Comparison of ENCODE assay signal across 1 cellular context in the genomic region with DNA sequence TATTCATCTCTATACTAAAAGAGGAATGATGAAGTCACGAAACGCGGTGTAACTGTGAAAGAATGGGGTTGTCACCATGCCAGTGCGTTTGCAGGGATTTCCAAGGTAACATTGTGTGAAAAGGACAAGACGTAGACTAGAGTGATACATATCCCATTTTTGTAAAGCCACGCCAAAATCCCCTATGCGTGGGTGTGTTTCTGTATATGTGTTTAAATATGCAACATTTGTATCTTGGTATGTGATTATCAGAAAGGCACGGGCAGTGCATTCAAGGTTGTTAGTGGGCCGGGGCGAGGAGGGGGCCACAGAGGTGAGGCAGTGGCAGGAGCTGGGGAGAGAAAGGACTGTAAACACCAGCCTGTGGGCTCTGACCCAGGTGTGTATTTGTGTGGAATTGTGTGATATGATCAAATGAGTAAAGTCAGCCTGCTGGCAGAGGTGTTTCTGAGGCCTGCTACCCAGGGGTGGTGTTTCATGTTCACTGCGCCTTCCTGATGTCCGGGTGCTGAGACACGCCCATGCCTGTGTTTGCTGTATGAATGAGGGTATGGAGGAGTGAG.
TF ChIP-seq lines count a peak whose summit lies in the region.

No MANE protein-coding gene starts in this region.

TF ChIP-seq in GM12878, 131 proteins besides CTCF, POLR2A, EP300 and RAD21 (continued from another document):
- TF ChIP-seq, protein P1, sequence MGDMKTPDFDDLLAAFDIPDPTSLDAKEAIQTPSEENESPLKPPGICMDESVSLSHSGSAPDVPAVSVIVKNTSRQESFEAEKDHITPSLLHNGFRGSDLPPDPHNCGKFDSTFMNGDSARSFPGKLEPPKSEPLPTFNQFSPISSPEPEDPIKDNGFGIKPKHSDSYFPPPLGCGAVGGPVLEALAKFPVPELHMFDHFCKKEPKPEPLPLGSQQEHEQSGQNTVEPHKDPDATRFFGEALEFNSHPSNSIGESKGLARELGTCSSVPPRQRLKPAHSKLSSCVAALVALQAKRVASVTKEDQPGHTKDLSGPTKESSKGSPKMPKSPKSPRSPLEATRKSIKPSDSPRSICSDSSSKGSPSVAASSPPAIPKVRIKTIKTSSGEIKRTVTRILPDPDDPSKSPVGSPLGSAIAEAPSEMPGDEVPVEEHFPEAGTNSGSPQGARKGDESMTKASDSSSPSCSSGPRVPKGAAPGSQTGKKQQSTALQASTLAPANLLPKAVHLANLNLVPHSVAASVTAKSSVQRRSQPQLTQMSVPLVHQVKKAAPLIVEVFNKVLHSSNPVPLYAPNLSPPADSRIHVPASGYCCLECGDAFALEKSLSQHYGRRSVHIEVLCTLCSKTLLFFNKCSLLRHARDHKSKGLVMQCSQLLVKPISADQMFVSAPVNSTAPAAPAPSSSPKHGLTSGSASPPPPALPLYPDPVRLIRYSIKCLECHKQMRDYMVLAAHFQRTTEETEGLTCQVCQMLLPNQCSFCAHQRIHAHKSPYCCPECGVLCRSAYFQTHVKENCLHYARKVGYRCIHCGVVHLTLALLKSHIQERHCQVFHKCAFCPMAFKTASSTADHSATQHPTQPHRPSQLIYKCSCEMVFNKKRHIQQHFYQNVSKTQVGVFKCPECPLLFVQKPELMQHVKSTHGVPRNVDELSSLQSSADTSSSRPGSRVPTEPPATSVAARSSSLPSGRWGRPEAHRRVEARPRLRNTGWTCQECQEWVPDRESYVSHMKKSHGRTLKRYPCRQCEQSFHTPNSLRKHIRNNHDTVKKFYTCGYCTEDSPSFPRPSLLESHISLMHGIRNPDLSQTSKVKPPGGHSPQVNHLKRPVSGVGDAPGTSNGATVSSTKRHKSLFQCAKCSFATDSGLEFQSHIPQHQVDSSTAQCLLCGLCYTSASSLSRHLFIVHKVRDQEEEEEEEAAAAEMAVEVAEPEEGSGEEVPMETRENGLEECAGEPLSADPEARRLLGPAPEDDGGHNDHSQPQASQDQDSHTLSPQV (IDR thresholded peaks at IDR 0.05), result 0 out of 2 replicates have a peak, but pooled peaks have one; percentile 7
- TF ChIP-seq, protein P2, sequence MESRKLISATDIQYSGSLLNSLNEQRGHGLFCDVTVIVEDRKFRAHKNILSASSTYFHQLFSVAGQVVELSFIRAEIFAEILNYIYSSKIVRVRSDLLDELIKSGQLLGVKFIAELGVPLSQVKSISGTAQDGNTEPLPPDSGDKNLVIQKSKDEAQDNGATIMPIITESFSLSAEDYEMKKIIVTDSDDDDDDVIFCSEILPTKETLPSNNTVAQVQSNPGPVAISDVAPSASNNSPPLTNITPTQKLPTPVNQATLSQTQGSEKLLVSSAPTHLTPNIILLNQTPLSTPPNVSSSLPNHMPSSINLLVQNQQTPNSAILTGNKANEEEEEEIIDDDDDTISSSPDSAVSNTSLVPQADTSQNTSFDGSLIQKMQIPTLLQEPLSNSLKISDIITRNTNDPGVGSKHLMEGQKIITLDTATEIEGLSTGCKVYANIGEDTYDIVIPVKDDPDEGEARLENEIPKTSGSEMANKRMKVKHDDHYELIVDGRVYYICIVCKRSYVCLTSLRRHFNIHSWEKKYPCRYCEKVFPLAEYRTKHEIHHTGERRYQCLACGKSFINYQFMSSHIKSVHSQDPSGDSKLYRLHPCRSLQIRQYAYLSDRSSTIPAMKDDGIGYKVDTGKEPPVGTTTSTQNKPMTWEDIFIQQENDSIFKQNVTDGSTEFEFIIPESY (IDR thresholded peaks at IDR 0.05), result no peak
- TF ChIP-seq BACH1 (IDR thresholded peaks at IDR 0.05; ENCODE audit: borderline replicate concordance) (no peak; the same call in 1 of the 2 replicates), PAX8 (IDR thresholded peaks at IDR 0.05) (no peak), BHLHE40 (IDR thresholded peaks at IDR 0.05; ENCODE audit: borderline replicate concordance in 1 of 2, low read depth in 2 of 2, low read length in 1 of 2) (peak in 1 of 2 experiments; percentile 80; a peak in 1 of 4 replicates), ZBED1 (IDR thresholded peaks at IDR 0.05; ENCODE audit: borderline replicate concordance) (peak; percentile 35; the same call in 1 of the 2 replicates), TBL1XR1 (IDR thresholded peaks at IDR 0.05; ENCODE audit: low read depth, low read length) (0 out of 2 replicates have a peak, but pooled peaks have one; percentile 20), HDGF (IDR thresholded peaks at IDR 0.05) (no peak), ESRRA (IDR thresholded peaks at IDR 0.05; ENCODE audit: low read length) (peak; percentile 37; the same call in 1 of the 2 replicates), SUPT20H (IDR thresholded peaks at IDR 0.05; ENCODE audit: borderline replicate concordance, control insufficient read depth, low read depth, low read length) (no peak)
- TF ChIP-seq, protein P3, sequence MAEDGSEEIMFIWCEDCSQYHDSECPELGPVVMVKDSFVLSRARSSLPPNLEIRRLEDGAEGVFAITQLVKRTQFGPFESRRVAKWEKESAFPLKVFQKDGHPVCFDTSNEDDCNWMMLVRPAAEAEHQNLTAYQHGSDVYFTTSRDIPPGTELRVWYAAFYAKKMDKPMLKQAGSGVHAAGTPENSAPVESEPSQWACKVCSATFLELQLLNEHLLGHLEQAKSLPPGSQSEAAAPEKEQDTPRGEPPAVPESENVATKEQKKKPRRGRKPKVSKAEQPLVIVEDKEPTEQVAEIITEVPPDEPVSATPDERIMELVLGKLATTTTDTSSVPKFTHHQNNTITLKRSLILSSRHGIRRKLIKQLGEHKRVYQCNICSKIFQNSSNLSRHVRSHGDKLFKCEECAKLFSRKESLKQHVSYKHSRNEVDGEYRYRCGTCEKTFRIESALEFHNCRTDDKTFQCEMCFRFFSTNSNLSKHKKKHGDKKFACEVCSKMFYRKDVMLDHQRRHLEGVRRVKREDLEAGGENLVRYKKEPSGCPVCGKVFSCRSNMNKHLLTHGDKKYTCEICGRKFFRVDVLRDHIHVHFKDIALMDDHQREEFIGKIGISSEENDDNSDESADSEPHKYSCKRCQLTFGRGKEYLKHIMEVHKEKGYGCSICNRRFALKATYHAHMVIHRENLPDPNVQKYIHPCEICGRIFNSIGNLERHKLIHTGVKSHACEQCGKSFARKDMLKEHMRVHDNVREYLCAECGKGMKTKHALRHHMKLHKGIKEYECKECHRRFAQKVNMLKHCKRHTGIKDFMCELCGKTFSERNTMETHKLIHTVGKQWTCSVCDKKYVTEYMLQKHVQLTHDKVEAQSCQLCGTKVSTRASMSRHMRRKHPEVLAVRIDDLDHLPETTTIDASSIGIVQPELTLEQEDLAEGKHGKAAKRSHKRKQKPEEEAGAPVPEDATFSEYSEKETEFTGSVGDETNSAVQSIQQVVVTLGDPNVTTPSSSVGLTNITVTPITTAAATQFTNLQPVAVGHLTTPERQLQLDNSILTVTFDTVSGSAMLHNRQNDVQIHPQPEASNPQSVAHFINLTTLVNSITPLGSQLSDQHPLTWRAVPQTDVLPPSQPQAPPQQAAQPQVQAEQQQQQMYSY (CRISPR knock-in tag; IDR thresholded peaks at IDR 0.05), result no peak
- TF ChIP-seq, protein P4, sequence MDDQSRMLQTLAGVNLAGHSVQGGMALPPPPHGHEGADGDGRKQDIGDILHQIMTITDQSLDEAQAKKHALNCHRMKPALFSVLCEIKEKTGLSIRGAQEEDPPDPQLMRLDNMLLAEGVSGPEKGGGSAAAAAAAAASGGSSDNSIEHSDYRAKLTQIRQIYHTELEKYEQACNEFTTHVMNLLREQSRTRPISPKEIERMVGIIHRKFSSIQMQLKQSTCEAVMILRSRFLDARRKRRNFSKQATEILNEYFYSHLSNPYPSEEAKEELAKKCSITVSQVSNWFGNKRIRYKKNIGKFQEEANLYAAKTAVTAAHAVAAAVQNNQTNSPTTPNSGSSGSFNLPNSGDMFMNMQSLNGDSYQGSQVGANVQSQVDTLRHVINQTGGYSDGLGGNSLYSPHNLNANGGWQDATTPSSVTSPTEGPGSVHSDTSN (IDR thresholded peaks at IDR 0.05; ENCODE audit: insufficient replicate concordance, low read depth, low read length), result no peak
